In genomic region chr10:4291995-4292394, GRCh38 we compare ENCODE assay signal across 15 cellular contexts.
"Had no signal": no experiment of that assay in that cellular context is flagged by ENCODE, and none has a peak within 500 bp of the region (broad histone marks: within the 10 kb centered on the region; RNA-seq: fewer than 3 reads in every experiment).

No MANE protein-coding gene starts in this region.

- H2AFZ ChIP-seq: neural progenitor cell had no signal

- H3K27ac ChIP-seq: epithelial cell of prostate, foreskin keratinocyte, neural progenitor cell, ovary, WERI-Rb-1 had no signal

- ATAC-seq: activated CD4-positive, alpha-beta T cell treated with anti-CD3 and anti-CD28 coated beads for 36 hours; activated T-cell treated with anti-CD3 and anti-CD28 coated beads, Interleukin-2, amount 50 U/mL, for 72 hours; foreskin keratinocyte; stimulated activated naive B cell treated with anti-CD40 and anti-IgM and Interleukin-4, amounts not matched to agents 10 μg/mL and 1 μg/mL and 100 μg/mL, for 72 hours had no signal

- H3K27ac Mint-ChIP-seq: activated CD4-positive, alpha-beta T cell treated with anti-CD3 and anti-CD28 coated beads for 36 hours; activated naive CD8-positive, alpha-beta T cell; activated T-cell treated with anti-CD3 and anti-CD28 coated beads, Interleukin-2, amount 50 U/mL, for 72 hours; neural progenitor cell; stimulated activated naive B cell treated with anti-CD40 and anti-IgM and Interleukin-4, amounts not matched to agents 10 μg/mL and 1 μg/mL and 100 μg/mL, for 72 hours had no signal

- H3K27me3 ChIP-seq: foreskin keratinocyte, neural progenitor cell, ovary had no signal

- H3K36me3 Mint-ChIP-seq: activated naive CD8-positive, alpha-beta T cell; naive B cell; neural progenitor cell had no signal

- H3K4me3 ChIP-seq: neural progenitor cell, ovary had no signal

- H3K27me3 Mint-ChIP-seq: activated CD4-positive, alpha-beta T cell treated with anti-CD3 and anti-CD28 coated beads for 36 hours; activated naive CD8-positive, alpha-beta T cell; naive B cell; stimulated activated naive B cell treated with anti-CD40 and anti-IgM and Interleukin-4, amounts not matched to agents 10 μg/mL and 1 μg/mL and 100 μg/mL, for 72 hours had no signal

- DNase-seq: activated CD4-positive, alpha-beta T cell treated with anti-CD3 and anti-CD28 coated beads for 36 hours; activated CD8-positive, alpha-beta memory T cell treated with anti-CD3 and anti-CD28 coated beads, Interleukin-2, amount 50 U/mL, for 48 hours; activated gamma-delta T cell; activated T-cell treated with anti-CD3 and anti-CD28 coated beads, Interleukin-2, amount 50 U/mL, for 72 hours; foreskin keratinocyte; left cardiac atrium; naive B cell; stimulated activated CD4-positive, alpha-beta T cell treated with anti-CD3 and anti-CD28 coated beads, Interleukin-4, amount 100 ng/mL, for 1 hour; stimulated activated naive B cell treated with anti-CD40 and anti-IgM and Interleukin-4, amounts not matched to agents 10 μg/mL and 1 μg/mL and 100 μg/mL, for 72 hours; trophoblast cell; WERI-Rb-1 had no signal

- H3K4me1 ChIP-seq: foreskin keratinocyte had no signal

- H3K4me1 Mint-ChIP-seq: activated CD4-positive, alpha-beta T cell treated with anti-CD3 and anti-CD28 coated beads for 36 hours; naive B cell; stimulated activated naive B cell treated with anti-CD40 and anti-IgM and Interleukin-4, amounts not matched to agents 10 μg/mL and 1 μg/mL and 100 μg/mL, for 72 hours had no signal

- H3K4me2 ChIP-seq: neural progenitor cell had no signal

- H3K36me3 ChIP-seq: neural progenitor cell, ovary, WERI-Rb-1 had no signal

- H3K9me3 Mint-ChIP-seq: activated T-cell treated with anti-CD3 and anti-CD28 coated beads, Interleukin-2, amount 50 U/mL, for 72 hours; neural progenitor cell; stimulated activated naive B cell treated with anti-CD40 and anti-IgM and Interleukin-4, amounts not matched to agents 10 μg/mL and 1 μg/mL and 100 μg/mL, for 72 hours had no signal

- H3K4me3 Mint-ChIP-seq: activated CD4-positive, alpha-beta T cell treated with anti-CD3 and anti-CD28 coated beads for 36 hours; activated naive CD8-positive, alpha-beta T cell; activated T-cell treated with anti-CD3 and anti-CD28 coated beads, Interleukin-2, amount 50 U/mL, for 72 hours; naive B cell; neural progenitor cell; stimulated activated naive B cell treated with anti-CD40 and anti-IgM and Interleukin-4, amounts not matched to agents 10 μg/mL and 1 μg/mL and 100 μg/mL, for 72 hours had no signal
